ENCODE assay signal across 9 cellular contexts in genomic region chr17:38452719-38453118, GRCh38. TPM values are rescaled to one million over a fixed set of nuclear protein-coding genes. Genes with fewer than 3 reads are reported as not detected.
DNase-seq lines count a peak whose midpoint lies in the region; ATAC-seq lines count a peak whose summit lies in the region.
"Had no signal": no experiment of that assay in that cellular context is flagged by ENCODE, and none has a peak within 500 bp of the region (broad histone marks: within the 10 kb centered on the region; RNA-seq: fewer than 3 reads in every experiment).

No MANE protein-coding gene starts in this region.

- H3K27ac ChIP-seq in iPS-20b (ENCODE audit: low read length), result peak overlapping the region; percentile 94
- H3K27ac ChIP-seq: 22Rv1 had no signal

- peak overlapping the region; percentile 13 for H3K4me3 Mint-ChIP-seq in activated T-helper 17 cell treated with anti-CD3 and anti-CD28 coated beads, Interleukin-2, amount 50 U/mL, for 72 hours
- peak overlapping the region; percentile 47 to 60 for H3K4me3 Mint-ChIP-seq in stimulated activated naive CD8-positive, alpha-beta T cell treated with anti-CD3 and anti-CD28 coated beads, Interleukin-15, amount 100 ng/mL, for 72 hours

- H3K4me1 ChIP-seq in iPS-20b (ENCODE audit: insufficient read depth, low read length), result peaks cover 62% of the 10 kb centered on the region

- H3K27me3 ChIP-seq in iPS-20b (ENCODE audit: insufficient read depth, low read length), result peaks cover 18% of the 10 kb centered on the region

- H3K4me3 ChIP-seq in iPS-20b (ENCODE audit: low read length), result peak overlapping the region; percentile 80

- H3K27me3 Mint-ChIP-seq in activated T-helper 17 cell treated with anti-CD3 and anti-CD28 coated beads, Interleukin-2, amount 50 U/mL, for 72 hours, result peaks cover 38% of the 10 kb centered on the region
- peaks cover 68% of the 10 kb centered on the region for H3K27me3 Mint-ChIP-seq in stimulated activated naive CD8-positive, alpha-beta T cell treated with anti-CD3 and anti-CD28 coated beads, Interleukin-15, amount 100 ng/mL, for 72 hours

- peak; percentile 34 for DNase-seq in NCI-H82 (lab: John Stamatoyannopoulos, UW)
- DNase-seq in NCI-H82 treated with DMSO at 0.1 percent for 48 hours (lab: John Stamatoyannopoulos, UW; ENCODE audit: unreplicated experiment), result no peak
- DNase-seq in stimulated activated naive CD8-positive, alpha-beta T cell treated with anti-CD3 and anti-CD28 coated beads, Interleukin-15, amount 100 ng/mL, for 72 hours, result no peak
- no peak for DNase-seq in NCI-H524 treated with DMSO at 0.1 percent for 48 hours (lab: John Stamatoyannopoulos, UW)

- ATAC-seq in activated T-helper 17 cell treated with anti-CD3 and anti-CD28 coated beads, Interleukin-2, amount 50 U/mL, for 72 hours (replicated peaks), result no peak
- no peak for ATAC-seq in stimulated activated naive CD8-positive, alpha-beta T cell treated with anti-CD3 and anti-CD28 coated beads, Interleukin-15, amount 100 ng/mL, for 72 hours
- ATAC-seq in HG03457 (IDR thresholded peaks at IDR 0.05; ENCODE audit: unreplicated experiment) (no peak), HG03039 (IDR thresholded peaks at IDR 0.05; ENCODE audit: unreplicated experiment) (no peak)

- H3K36me3 Mint-ChIP-seq in activated T-helper 17 cell treated with anti-CD3 and anti-CD28 coated beads, Interleukin-2, amount 50 U/mL, for 72 hours (ENCODE audit: low read depth), result no peaks in the 10 kb centered on the region

- H3K9me3 Mint-ChIP-seq in activated T-helper 17 cell treated with anti-CD3 and anti-CD28 coated beads, Interleukin-2, amount 50 U/mL, for 72 hours, result no peaks in the 10 kb centered on the region
- H3K9me3 Mint-ChIP-seq in stimulated activated naive CD8-positive, alpha-beta T cell treated with anti-CD3 and anti-CD28 coated beads, Interleukin-15, amount 100 ng/mL, for 72 hours, result no peaks in the 10 kb centered on the region

- H3K9ac ChIP-seq in iPS-20b (ENCODE audit: low read depth, low read length), result peak overlapping the region; percentile 96; the same call in 1 of the 2 replicates

- H3K36me3 ChIP-seq in iPS-20b (ENCODE audit: insufficient read depth, low read depth, low read length), result 0 out of 2 replicates have a peak, but pooled peaks cover 3% of the 10 kb centered on the region

- H3K9me3 ChIP-seq in iPS-20b (ENCODE audit: insufficient read depth, low read depth, low read length), result no peaks in the 10 kb centered on the region

- peaks cover 7% of the 10 kb centered on the region for H3K4me1 Mint-ChIP-seq in activated T-helper 17 cell treated with anti-CD3 and anti-CD28 coated beads, Interleukin-2, amount 50 U/mL, for 72 hours
- H3K4me1 Mint-ChIP-seq in stimulated activated naive CD8-positive, alpha-beta T cell treated with anti-CD3 and anti-CD28 coated beads, Interleukin-15, amount 100 ng/mL, for 72 hours, result peaks cover 34% of the 10 kb centered on the region

- no peak overlapping the region for H3K27ac Mint-ChIP-seq in activated T-helper 17 cell treated with anti-CD3 and anti-CD28 coated beads, Interleukin-2, amount 50 U/mL, for 72 hours
- H3K27ac Mint-ChIP-seq in stimulated activated naive CD8-positive, alpha-beta T cell treated with anti-CD3 and anti-CD28 coated beads, Interleukin-15, amount 100 ng/mL, for 72 hours, result no peak overlapping the region

RNA-seq across cellular contexts. Expression of gene ARHGAP23, which starts 24.5 kb away (rescaled TPM):
- total RNA-seq in activated T-helper 17 cell treated with anti-CD3 and anti-CD28 coated beads, Interleukin-2, amount 50 U/mL, for 72 hours, result 1 to 10 TPM in 1 of 2 donors, under 1 TPM in 1; 0.69 to 2.2 TPM
